ENCODE assay signal across 8 cellular contexts in genomic region chr7:1883031-1883761, GRCh38.
DNase-seq lines count a peak whose midpoint lies in the region; ATAC-seq and TF ChIP-seq lines count a peak whose summit lies in the region.

No MANE protein-coding gene starts in this region.

- no peaks in the 10 kb centered on the region for H3K27me3 Mint-ChIP-seq in CD8-positive, alpha-beta T cell (ENCODE audit: low read depth)
- no peaks in the 10 kb centered on the region for H3K27me3 Mint-ChIP-seq in activated CD4-positive, alpha-beta memory T cell treated with anti-CD3 and anti-CD28 coated beads, Interleukin-2, amount 10 ng/mL, durations not matched to agents 7 days and 5 days
- no peaks in the 10 kb centered on the region for H3K27me3 Mint-ChIP-seq in osteocyte (ENCODE audit: unreplicated experiment)

- no peak overlapping the region for H3K27ac ChIP-seq in CD8-positive, alpha-beta T cell (ENCODE audit: low read depth, low read length)

- H3K4me1 ChIP-seq in CD8-positive, alpha-beta T cell (ENCODE audit: insufficient read depth, low read length) = peaks cover 13% of the 10 kb centered on the region

- H3K36me3 Mint-ChIP-seq in CD8-positive, alpha-beta T cell = peaks cover 57% of the 10 kb centered on the region
- H3K36me3 Mint-ChIP-seq in activated CD4-positive, alpha-beta memory T cell treated with anti-CD3 and anti-CD28 coated beads, Interleukin-2, amount 10 ng/mL, durations not matched to agents 7 days and 5 days (ENCODE audit: low read depth) = peaks cover 45% of the 10 kb centered on the region
- no peaks in the 10 kb centered on the region for H3K36me3 Mint-ChIP-seq in osteocyte (ENCODE audit: unreplicated experiment)

- no peak overlapping the region for H3K4me3 ChIP-seq in CD8-positive, alpha-beta T cell (ENCODE audit: low read depth, low read length)

- intact Hi-C loops in CD8-positive, alpha-beta T cell (cut with DNase I, micrococcal nuclease) = no loop called here

- no peaks in the 10 kb centered on the region for H3K27me3 ChIP-seq in CD8-positive, alpha-beta T cell (ENCODE audit: insufficient read depth, low read length)

- H3K9me3 Mint-ChIP-seq in CD8-positive, alpha-beta T cell = peaks cover 4% of the 10 kb centered on the region
- H3K9me3 Mint-ChIP-seq in activated CD4-positive, alpha-beta memory T cell treated with anti-CD3 and anti-CD28 coated beads, Interleukin-2, amount 10 ng/mL, durations not matched to agents 7 days and 5 days = peaks cover 10% of the 10 kb centered on the region
- H3K9me3 Mint-ChIP-seq in osteocyte (ENCODE audit: unreplicated experiment) = peaks cover 3% of the 10 kb centered on the region

- no peak overlapping the region for H3K4me3 Mint-ChIP-seq in CD8-positive, alpha-beta T cell
- H3K4me3 Mint-ChIP-seq in activated CD4-positive, alpha-beta memory T cell treated with anti-CD3 and anti-CD28 coated beads, Interleukin-2, amount 10 ng/mL, durations not matched to agents 7 days and 5 days = no peak overlapping the region
- H3K4me3 Mint-ChIP-seq in osteocyte (ENCODE audit: unreplicated experiment) = no peak overlapping the region

- peaks cover 35% of the 10 kb centered on the region for H3K4me1 Mint-ChIP-seq in CD8-positive, alpha-beta T cell (ENCODE audit: low read depth)
- peaks cover 38% of the 10 kb centered on the region for H3K4me1 Mint-ChIP-seq in activated CD4-positive, alpha-beta memory T cell treated with anti-CD3 and anti-CD28 coated beads, Interleukin-2, amount 10 ng/mL, durations not matched to agents 7 days and 5 days
- H3K4me1 Mint-ChIP-seq in osteocyte (ENCODE audit: unreplicated experiment) = peaks cover 7% of the 10 kb centered on the region

- H3K9me3 ChIP-seq in CD8-positive, alpha-beta T cell (ENCODE audit: low read length) = no peaks in the 10 kb centered on the region

- H3K27ac Mint-ChIP-seq in CD8-positive, alpha-beta T cell = peak overlapping the region; percentile 80
- peak overlapping the region; percentile 73 for H3K27ac Mint-ChIP-seq in activated CD4-positive, alpha-beta memory T cell treated with anti-CD3 and anti-CD28 coated beads, Interleukin-2, amount 10 ng/mL, durations not matched to agents 7 days and 5 days
- H3K27ac Mint-ChIP-seq in osteocyte (ENCODE audit: unreplicated experiment) = no peak overlapping the region

- peaks cover 10% of the 10 kb centered on the region for H3K36me3 ChIP-seq in CD8-positive, alpha-beta T cell (ENCODE audit: insufficient read depth, low read length)

- no peak for DNase-seq in CD8-positive, alpha-beta T cell
- DNase-seq in HUDEP-2 (lab: John Stamatoyannopoulos, UW; ENCODE audit: unreplicated experiment in 76 of 76) (peak in 73 of 76 experiments; percentile 21 to 91 (median 68)), islet precursor cell (peak; percentile 97), osteocyte (ENCODE audit: extremely low spot score, unreplicated experiment) (no peak), middle frontal gyrus (ENCODE audit: extremely low spot score, low spot score) (no peak)
- DNase-seq in activated CD4-positive, alpha-beta memory T cell treated with anti-CD3 and anti-CD28 coated beads, Interleukin-2, amount 10 ng/mL, durations not matched to agents 7 days and 5 days = peak; percentile 47
- DNase-seq in stimulated activated CD4-positive, alpha-beta T cell treated with anti-CD3 and anti-CD28 coated beads, Interleukin-12 subunit alpha, Interleukin-12 subunit beta, amount 100 ng/mL, for 4 hours = no peak

- CTCF ChIA-PET in CD8-positive, alpha-beta T cell (lab: Charles Lee) = no interaction called here
- CTCF ChIA-PET in activated CD4-positive, alpha-beta memory T cell treated with anti-CD3 and anti-CD28 coated beads, Interleukin-2, amount 10 ng/mL, durations not matched to agents 7 days and 5 days (lab: Charles Lee) = interaction anchor here (0.6 kb wide), 1 partner anchor 610 kb away, joined by 3 read pairs; no protein-coding TSS in a partner anchor

- TF ChIP-seq CTCF in CD8-positive, alpha-beta T cell (IDR thresholded peaks at IDR 0.05) = no peak
- TF ChIP-seq CTCF in osteocyte (IDR thresholded peaks at IDR 0.05) = no peak

- POLR2A ChIA-PET in CD8-positive, alpha-beta T cell (lab: Charles Lee) = no interaction called here
- POLR2A ChIA-PET in activated CD4-positive, alpha-beta memory T cell treated with anti-CD3 and anti-CD28 coated beads, Interleukin-2, amount 10 ng/mL, durations not matched to agents 7 days and 5 days (lab: Charles Lee) = interaction anchor here (0.8 to 1.8 kb wide), 3 partner anchors 28 to 372 kb away, joined by 3 to 5 read pairs (median 4); no protein-coding TSS in a partner anchor

- no peak for ATAC-seq in CD8-positive, alpha-beta T cell
- ATAC-seq in HG03469 (IDR thresholded peaks at IDR 0.05; ENCODE audit: unreplicated experiment) = no peak

Comparison
In these comparisons a context has a peak if more than half of its experiments do, and no peak if none do; other contexts are left out.
1. DNase-seq: peak in HUDEP-2 (73 of 76), activated CD4-positive, alpha-beta memory T cell treated with anti-CD3 and anti-CD28 coated beads, Interleukin-2, amount 10 ng/mL, durations not matched to agents 7 days and 5 days (single experiment) and islet precursor cell (single experiment); none in CD8-positive, alpha-beta T cell (0 of 7), stimulated activated CD4-positive, alpha-beta T cell treated with anti-CD3 and anti-CD28 coated beads, Interleukin-12 subunit alpha, Interleukin-12 subunit beta, amount 100 ng/mL, for 4 hours (single experiment), osteocyte (single experiment) and middle frontal gyrus (single experiment).